ENCODE assay signal across 8 cellular contexts in the genomic region with DNA sequence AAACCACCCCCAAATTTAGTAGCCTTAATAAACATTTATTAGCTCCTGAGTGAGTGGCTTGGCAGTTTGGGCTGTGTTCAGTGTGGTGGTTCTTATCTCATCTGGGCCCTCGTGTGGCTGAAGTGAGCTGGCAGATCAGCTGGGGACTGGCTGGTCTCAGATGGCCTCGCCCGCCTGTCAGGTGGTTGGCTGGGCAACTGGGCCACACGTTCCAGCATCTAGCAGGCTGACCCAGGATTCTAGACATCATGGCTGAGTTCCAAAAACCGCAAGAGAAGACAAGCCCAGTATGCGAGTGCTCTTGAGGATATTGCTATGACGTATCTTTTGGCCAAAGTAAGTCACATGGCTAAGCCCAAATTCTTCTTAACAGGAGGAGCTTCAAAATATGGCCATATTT. TPM values are rescaled to one million over a fixed set of nuclear protein-coding genes. Genes with fewer than 3 reads are reported as not detected.
DNase-seq lines count a peak whose midpoint lies in the region; ATAC-seq and TF ChIP-seq lines count a peak whose summit lies in the region.

No MANE protein-coding gene starts in this region.

- H3K36me3 Mint-ChIP-seq in CD8-positive, alpha-beta T cell, result peaks cover 89% of the 10 kb centered on the region

- H2BK15ac ChIP-seq in neuronal stem cell (ENCODE audit: low read length), result no peak overlapping the region

- H3K4ac ChIP-seq in neuronal stem cell (ENCODE audit: low read length), result no peak overlapping the region

- no peak for TF ChIP-seq CTCF in CD8-positive, alpha-beta T cell (IDR thresholded peaks at IDR 0.05)
- TF ChIP-seq CTCF in GM13976 (IDR thresholded peaks at IDR 0.05; ENCODE audit: borderline replicate concordance, control extremely low read depth, extremely low read depth, insufficient read depth, missing control alignments), result no peak

- no peaks in the 10 kb centered on the region for H3K27me3 Mint-ChIP-seq in CD8-positive, alpha-beta T cell (ENCODE audit: low read depth)

- H3K4me3 ChIP-seq in CD8-positive, alpha-beta T cell (ENCODE audit: low read depth, low read length), result no peak overlapping the region
- H3K4me3 ChIP-seq in neuronal stem cell (ENCODE audit: low read length in 2 of 2), result no peak overlapping the region

- H4K91ac ChIP-seq in neuronal stem cell (ENCODE audit: low read depth, low read length, poor library complexity), result no peak overlapping the region

- peak overlapping the region; percentile 23 for H3K23ac ChIP-seq in neuronal stem cell (ENCODE audit: low read depth, low read length, poor library complexity)

- WGBS in neuronal stem cell (ENCODE audit: extremely low coverage in 2 of 2, insufficient read length in 2 of 2, insufficient replicate concordance in 1 of 2), 2 donors, result no CpG with 5 or more reads among the region's 7 CpGs

- H2BK12ac ChIP-seq in neuronal stem cell (ENCODE audit: low read length), result no peak overlapping the region

- DNase-seq in CD8-positive, alpha-beta T cell, result no peak
- DNase-seq in NCI-H2196 treated with DMSO at 0.1 percent for 48 hours (lab: John Stamatoyannopoulos, UW; ENCODE audit: unreplicated experiment) (peak; percentile 91), erythroblast (lab: John Stamatoyannopoulos, UW) (peak; percentile 94 to 98), neuronal stem cell (ENCODE audit: low spot score) (no peak), GM13976 (ENCODE audit: low spot score) (no peak), NOMO-1 treated with DMSO at 0.1 percent for 48 hours (lab: John Stamatoyannopoulos, UW; ENCODE audit: unreplicated experiment) (no peak)
- DNase-seq in activated effector memory CD4-positive, alpha-beta T cell treated with Interleukin-2 at 50 U/mL for 16 hours, result no peak

- H4K8ac ChIP-seq in neuronal stem cell (ENCODE audit: low read depth, low read length), result no peak overlapping the region

- H3K4me1 Mint-ChIP-seq in CD8-positive, alpha-beta T cell (ENCODE audit: low read depth), result peaks cover 10% of the 10 kb centered on the region

- intact Hi-C loops in CD8-positive, alpha-beta T cell (cut with DNase I, micrococcal nuclease), result no loop called here

- H3K14ac ChIP-seq in neuronal stem cell (ENCODE audit: low read length), result no peak overlapping the region

- H3K9me3 ChIP-seq in CD8-positive, alpha-beta T cell (ENCODE audit: low read length), result no peaks in the 10 kb centered on the region
- no peaks in the 10 kb centered on the region for H3K9me3 ChIP-seq in neuronal stem cell (replicated peaks in 1 of 2; ENCODE audit: control insufficient read depth in 2 of 2, insufficient read depth in 1 of 2, low read depth in 1 of 2, low read length in 2 of 2)

- H3K79me1 ChIP-seq in neuronal stem cell (ENCODE audit: low read depth, low read length), result peaks cover 2% of the 10 kb centered on the region

- H3K4me2 ChIP-seq in neuronal stem cell (ENCODE audit: insufficient read depth, low read length, poor library complexity, severe bottlenecking), result no peak overlapping the region

- in situ Hi-C loops in GM13976 (cut with MboI; ENCODE audit: low sequenced_read_pairs, unreplicated experiment), result no loop called here

- H3K9ac ChIP-seq in neuronal stem cell (ENCODE audit: low read depth, low read length, poor library complexity), result no peak overlapping the region

- CTCF ChIA-PET in CD8-positive, alpha-beta T cell (lab: Charles Lee), result no interaction called here

- H3K9me3 Mint-ChIP-seq in CD8-positive, alpha-beta T cell, result no peaks in the 10 kb centered on the region

- H3K27me3 ChIP-seq in CD8-positive, alpha-beta T cell (ENCODE audit: insufficient read depth, low read length), result no peaks in the 10 kb centered on the region
- no peaks in the 10 kb centered on the region for H3K27me3 ChIP-seq in neuronal stem cell (ENCODE audit: control insufficient read depth in 3 of 3, insufficient read depth in 3 of 3, low read depth in 1 of 3, low read length in 3 of 3)

- H2AFZ ChIP-seq in neuronal stem cell (ENCODE audit: low read length), result no peak overlapping the region

- ATAC-seq in CD8-positive, alpha-beta T cell, result no peak
- no peak for ATAC-seq in HG02840 (IDR thresholded peaks at IDR 0.05; ENCODE audit: low FRiP score, unreplicated experiment)

- peaks cover 49% of the 10 kb centered on the region for H3K36me3 ChIP-seq in CD8-positive, alpha-beta T cell (ENCODE audit: insufficient read depth, low read length)
- H3K36me3 ChIP-seq in neuronal stem cell (replicated peaks in 1 of 2; ENCODE audit: control insufficient read depth in 2 of 2, insufficient read depth in 2 of 2, low read length in 2 of 2), result peaks cover 20 to 96% of the 10 kb centered on the region in 2 donors

- no peak overlapping the region for H2BK5ac ChIP-seq in neuronal stem cell (ENCODE audit: low read length)

- POLR2A ChIA-PET in CD8-positive, alpha-beta T cell (lab: Charles Lee), result interaction anchor here (1.3 kb wide), 1 partner anchor 11 kb away, joined by 4 read pairs; no protein-coding TSS in a partner anchor

- no peak overlapping the region for H3K18ac ChIP-seq in neuronal stem cell (ENCODE audit: low read length)

- peak; percentile 63 for TF ChIP-seq POLR2A in erythroblast (IDR thresholded peaks at IDR 0.05; ENCODE audit: low read length)

- H2AK5ac ChIP-seq in neuronal stem cell (ENCODE audit: low read depth, low read length), result no peak overlapping the region

- no peaks in the 10 kb centered on the region for H3K4me1 ChIP-seq in CD8-positive, alpha-beta T cell (ENCODE audit: insufficient read depth, low read length)
- H3K4me1 ChIP-seq in neuronal stem cell (ENCODE audit: control insufficient read depth in 2 of 2, insufficient read depth in 1 of 2, low read depth in 1 of 2, low read length in 2 of 2), result no peaks in the 10 kb centered on the region

- peak overlapping the region; percentile 77 for H3K27ac Mint-ChIP-seq in CD8-positive, alpha-beta T cell

- no peak overlapping the region for H3K27ac ChIP-seq in CD8-positive, alpha-beta T cell (ENCODE audit: low read depth, low read length)
- H3K27ac ChIP-seq in neuronal stem cell (replicated peaks; ENCODE audit: low read length), result no peak overlapping the region

- H2BK120ac ChIP-seq in neuronal stem cell (ENCODE audit: low read depth, low read length), result no peak overlapping the region

- H3K4me3 Mint-ChIP-seq in CD8-positive, alpha-beta T cell, result no peak overlapping the region

RNA-seq across cellular contexts. Expression of a gene that starts 28.9 kb away (rescaled TPM):
- total RNA-seq in CD8-positive, alpha-beta T cell, result 10 to 100 TPM; 19.4 to 19.6 TPM
- polyA plus RNA-seq in neuronal stem cell (2013, experiment 1 of 2), result 134 TPM
- polyA plus RNA-seq in neuronal stem cell (2013, experiment 2 of 2), result 135 TPM

Comparison
In these comparisons a context has a peak if more than half of its experiments do, and no peak if none do; other contexts are left out.
1. DNase-seq: peak in NCI-H2196 treated with DMSO at 0.1 percent for 48 hours (single experiment) and erythroblast (2 of 2); none in CD8-positive, alpha-beta T cell (0 of 7), neuronal stem cell (single experiment), activated effector memory CD4-positive, alpha-beta T cell treated with Interleukin-2 at 50 U/mL for 16 hours (single experiment), GM13976 (single experiment) and NOMO-1 treated with DMSO at 0.1 percent for 48 hours (single experiment).